In the genomic region with DNA sequence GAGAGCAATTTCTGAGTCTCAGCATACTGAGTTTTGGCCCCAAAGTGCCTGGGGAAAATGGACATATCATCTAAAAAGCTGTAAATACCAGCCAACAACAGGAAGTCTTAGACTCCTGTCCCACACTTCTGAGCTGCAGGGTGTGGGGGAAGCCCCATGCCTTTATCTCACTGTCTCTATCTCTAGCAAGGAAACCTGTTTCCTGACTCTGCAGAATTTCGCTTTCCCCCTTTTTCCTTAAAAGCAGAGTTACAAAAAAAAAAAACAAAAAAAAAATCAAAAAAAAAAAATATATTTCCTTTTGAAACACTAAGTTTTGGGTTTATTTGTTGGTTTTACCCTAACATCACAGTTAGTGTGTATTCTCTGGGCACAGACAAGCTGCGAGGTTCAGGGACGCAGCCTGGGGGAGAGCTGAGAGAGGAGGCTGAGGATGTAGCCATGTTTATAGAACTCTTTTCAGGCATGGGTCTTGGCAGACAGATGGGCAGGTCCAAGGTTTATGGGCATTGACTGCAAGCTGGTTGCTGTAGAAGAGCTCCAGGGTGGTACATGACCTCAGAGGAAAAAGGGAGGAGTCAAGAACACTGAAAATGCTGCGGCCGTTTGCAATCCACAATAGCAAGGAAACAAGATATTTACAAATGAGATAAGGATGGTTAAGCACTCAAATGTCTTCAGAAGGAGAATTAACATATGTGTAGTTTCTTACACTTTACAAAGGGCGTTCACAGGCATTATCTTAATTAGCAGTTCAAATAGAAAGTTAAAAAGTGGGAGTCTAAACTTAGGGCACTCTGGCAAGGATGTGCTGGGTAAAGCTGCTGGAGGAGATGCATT, we compare ENCODE assay signal across 7 cellular contexts. TPM values are rescaled to one million over a fixed set of nuclear protein-coding genes. Genes with fewer than 3 reads are reported as not detected.
DNase-seq lines count a peak whose midpoint lies in the region; ATAC-seq and TF ChIP-seq lines count a peak whose summit lies in the region.

No MANE protein-coding gene starts in this region.

- in situ Hi-C loops in transverse colon (cut with MboI; ENCODE audit: low pct_ligation_motif_present in 1 of 4, low pct_unique_long_range_greater_than_20kb in 1 of 4, low sequenced_read_pairs in 3 of 4) = loop anchor here in 2 of 4 donors (10.0 kb wide), 2 partner anchors 118 to 208 kb away; a partner anchor contains a TSS

- H3K36me3 ChIP-seq in transverse colon = no peaks in the 10 kb centered on the region

- no peak for TF ChIP-seq POLR2A in transverse colon (IDR thresholded peaks at IDR 0.05)

- DNase-seq in HFFc6 (no peak), NCI-H226 (peak; percentile 41), amniotic epithelial cell (ENCODE audit: low read depth) (peak; percentile 76), medulla oblongata (ENCODE audit: extremely low spot score) (peak; percentile 53), transverse colon (peak; percentile 64), cerebellar nuclear complex (lab: John Stamatoyannopoulos, UW) (no peak)

- H3K27me3 Mint-ChIP-seq in HFFc6 (ENCODE audit: insufficient read depth) = no peaks in the 10 kb centered on the region; the same call in 1 of the 2 replicates

- H3K9me3 Mint-ChIP-seq in HFFc6 = no peaks in the 10 kb centered on the region

- no peaks in the 10 kb centered on the region for H3K27me3 ChIP-seq in transverse colon

- peak overlapping the region; percentile 99 for H3K4me3 Mint-ChIP-seq in HFFc6

- peak overlapping the region; percentile 62 for H3K27ac Mint-ChIP-seq in HFFc6

- peaks cover 76% of the 10 kb centered on the region for H3K4me1 Mint-ChIP-seq in HFFc6 (ENCODE audit: low read depth)

- H3K4me1 ChIP-seq in transverse colon = peaks cover 18 to 65% (median 41%) of the 10 kb centered on the region in 4 donors

- WGBS in transverse colon (ENCODE audit: low coverage in 1 of 2), 2 donors = 12 to 32% methylated on average over 4 to 6 of the region's 6 CpGs

- TF ChIP-seq CTCF in HFFc6 (IDR thresholded peaks at IDR 0.05) = no peak
- no peak for TF ChIP-seq CTCF in transverse colon (IDR thresholded peaks at IDR 0.05)

- intact Hi-C loops in transverse colon (cut with DNase I; ENCODE audit: low total_unique reads) = no loop called here

- peak overlapping the region in 1 of 4 donors; percentile 79 for H3K4me3 ChIP-seq in transverse colon

- ATAC-seq in GM18861 (IDR thresholded peaks at IDR 0.05; ENCODE audit: unreplicated experiment) = peak; percentile 39

- no peaks in the 10 kb centered on the region for H3K9me3 ChIP-seq in transverse colon

- H3K36me3 Mint-ChIP-seq in HFFc6 (ENCODE audit: low read depth) = peaks cover 55% of the 10 kb centered on the region

- peak overlapping the region; percentile 90 to 96 (median 90) for H3K27ac ChIP-seq in transverse colon

- no peak for TF ChIP-seq EP300 in transverse colon (IDR thresholded peaks at IDR 0.05; ENCODE audit: low read depth)

RNA-seq across cellular contexts. Expression of a gene that starts 4.9 kb away (rescaled TPM):
- total RNA-seq in HFFc6 (2021; fragmentation: NEBNext Ultra II Directional; extraction: Animal tissue kit (Norgen Biotek cat#: 25700)) = 100 to 1,000 TPM in 3 of 6 experiments, 10 to 100 TPM in 3; 78.5 to 138 (median 99.8) TPM
- total RNA-seq in transverse colon = 10 to 100 TPM; 26.9 to 53.7 (median 46.1) TPM

Comparison
In these comparisons a context has a peak if more than half of its experiments do, and no peak if none do; other contexts are left out.
1. DNase-seq: peak in NCI-H226 (single experiment), amniotic epithelial cell (single experiment), medulla oblongata (single experiment) and transverse colon (single experiment); none in HFFc6 (single experiment) and cerebellar nuclear complex (0 of 2).